ENCODE assay signal across 8 cellular contexts in genomic region chr4:186725422-186726149, GRCh38. TPM values are rescaled to one million over a fixed set of nuclear protein-coding genes. Genes with fewer than 3 reads are reported as not detected.
A peak's percentile ranks its signal among the peaks of the same experiment; 100 is the strongest.
DNase-seq lines count a peak whose midpoint lies in the region; ATAC-seq and TF ChIP-seq lines count a peak whose summit lies in the region.

No MANE protein-coding gene starts in this region.

- no peak for ATAC-seq in naive thymus-derived CD4-positive, alpha-beta T cell
- no peak for ATAC-seq in GM21786 (IDR thresholded peaks at IDR 0.05; ENCODE audit: unreplicated experiment)

- H3K4me3 ChIP-seq in HUES6 (ENCODE audit: low read depth, low read length) = peak overlapping the region; percentile 93
- peak overlapping the region; percentile 94 for H3K4me3 ChIP-seq in fibroblast of pulmonary artery (replicated peaks; ENCODE audit: low read depth, low read length)
- no peak overlapping the region for H3K4me3 ChIP-seq in naive thymus-derived CD4-positive, alpha-beta T cell (ENCODE audit: low read length)

- peak overlapping the region; percentile 95; the same call in 1 of the 2 replicates for H3K27ac ChIP-seq in HUES6 (ENCODE audit: low read depth, low read length)
- no peak overlapping the region for H3K27ac ChIP-seq in naive thymus-derived CD4-positive, alpha-beta T cell (ENCODE audit: low read depth, low read length)

- TF ChIP-seq CTCF in fibroblast of pulmonary artery (IDR thresholded peaks at IDR 0.05; ENCODE audit: low read length, missing control alignments) = peak; percentile 58

- H3K27me3 ChIP-seq in HUES6 (ENCODE audit: control insufficient read depth, insufficient read depth, low read length) = peaks cover 9% of the 10 kb centered on the region; the same call in 1 of the 2 replicates
- H3K27me3 ChIP-seq in naive thymus-derived CD4-positive, alpha-beta T cell (ENCODE audit: control insufficient read depth in 2 of 2, insufficient read depth in 2 of 2, low read length in 2 of 2) = peaks cover 0 to 4% of the 10 kb centered on the region in 2 donors

- peaks cover 23% of the 10 kb centered on the region for H3K4me1 ChIP-seq in HUES6 (ENCODE audit: control insufficient read depth, insufficient read depth, low read length)
- H3K4me1 ChIP-seq in naive thymus-derived CD4-positive, alpha-beta T cell (ENCODE audit: control insufficient read depth in 2 of 2, insufficient read depth in 2 of 2, low read length in 2 of 2) = no peaks in the 10 kb centered on the region

- H3K36me3 ChIP-seq in HUES6 (ENCODE audit: control insufficient read depth, insufficient read depth, low read length) = no peaks in the 10 kb centered on the region
- H3K36me3 ChIP-seq in naive thymus-derived CD4-positive, alpha-beta T cell (ENCODE audit: control insufficient read depth in 2 of 3, insufficient read depth in 3 of 3, low read length in 3 of 3) = no peaks in the 10 kb centered on the region

- H3K27ac Mint-ChIP-seq in T-helper 2 cell treated with Interferon-gamma antibody and Interleukin-4, amounts not matched to agents 5 μg/mL and 100 μg/mL, for 36 hours = peak overlapping the region; percentile 10
- peak overlapping the region in 1 of 9 donors; percentile 70 for H3K27ac Mint-ChIP-seq in naive thymus-derived CD4-positive, alpha-beta T cell

- intact Hi-C loops in naive thymus-derived CD4-positive, alpha-beta T cell (cut with micrococcal nuclease) = no loop called here

- POLR2A ChIA-PET in naive thymus-derived CD4-positive, alpha-beta T cell (lab: Charles Lee) = no interaction called here

- H3K27me3 Mint-ChIP-seq in T-helper 2 cell treated with Interferon-gamma antibody and Interleukin-4, amounts not matched to agents 5 μg/mL and 100 μg/mL, for 36 hours (ENCODE audit: low read depth) = peaks cover 52% of the 10 kb centered on the region
- peaks cover 41 to 71% (median 63%) of the 10 kb centered on the region in 5 donors for H3K27me3 Mint-ChIP-seq in naive thymus-derived CD4-positive, alpha-beta T cell

- H3K36me3 Mint-ChIP-seq in T-helper 2 cell treated with Interferon-gamma antibody and Interleukin-4, amounts not matched to agents 5 μg/mL and 100 μg/mL, for 36 hours (ENCODE audit: low read depth) = no peaks in the 10 kb centered on the region
- H3K36me3 Mint-ChIP-seq in naive thymus-derived CD4-positive, alpha-beta T cell = peaks cover 0 to 5% (median 0%) of the 10 kb centered on the region in 5 donors

- H3K4me3 Mint-ChIP-seq in T-helper 2 cell treated with Interferon-gamma antibody and Interleukin-4, amounts not matched to agents 5 μg/mL and 100 μg/mL, for 36 hours = peak overlapping the region; percentile 36
- peak overlapping the region in 9 of 10 donors; percentile 23 to 73 (median 50) for H3K4me3 Mint-ChIP-seq in naive thymus-derived CD4-positive, alpha-beta T cell

- DNase-seq in COLO829 (ENCODE audit: low spot score) (peak; percentile 70), fibroblast of pulmonary artery (ENCODE audit: low read depth) (peak; percentile 90), NCI-H1436 treated with DMSO at 0.1 percent for 48 hours (lab: John Stamatoyannopoulos, UW) (no peak), cortex of kidney (lab: John Stamatoyannopoulos, UW) (no peak)
- no peak for DNase-seq in T-helper 2 cell treated with Interferon-gamma antibody and Interleukin-4, amounts not matched to agents 5 μg/mL and 100 μg/mL, for 36 hours (ENCODE audit: low spot score)
- DNase-seq in naive thymus-derived CD4-positive, alpha-beta T cell = no peak

- CTCF ChIA-PET in naive thymus-derived CD4-positive, alpha-beta T cell (lab: Charles Lee) = no interaction called here

- H3K9me3 Mint-ChIP-seq in T-helper 2 cell treated with Interferon-gamma antibody and Interleukin-4, amounts not matched to agents 5 μg/mL and 100 μg/mL, for 36 hours = peaks cover 5% of the 10 kb centered on the region
- H3K9me3 Mint-ChIP-seq in naive thymus-derived CD4-positive, alpha-beta T cell = peaks cover 0 to 9% (median 2%) of the 10 kb centered on the region in 11 donors

- peak overlapping the region; percentile 92 for H3K9ac ChIP-seq in HUES6 (ENCODE audit: low read length)

- H3K4me1 Mint-ChIP-seq in T-helper 2 cell treated with Interferon-gamma antibody and Interleukin-4, amounts not matched to agents 5 μg/mL and 100 μg/mL, for 36 hours (ENCODE audit: low read depth) = no peaks in the 10 kb centered on the region
- H3K4me1 Mint-ChIP-seq in naive thymus-derived CD4-positive, alpha-beta T cell = peaks cover 3 to 30% (median 27%) of the 10 kb centered on the region in 7 donors

- H3K9me3 ChIP-seq in HUES6 (ENCODE audit: control insufficient read depth, insufficient read depth, low read depth, low read length) = no peaks in the 10 kb centered on the region
- peaks cover 0 to 1% (median 0%) of the 10 kb centered on the region in 3 experiments for H3K9me3 ChIP-seq in naive thymus-derived CD4-positive, alpha-beta T cell (ENCODE audit: control insufficient read depth in 2 of 3, low read length in 3 of 3)

RNA-seq across cellular contexts. Expression of gene FAT1, which starts 1.9 kb away (rescaled TPM):
- under 1 TPM in 1 of 5 experiments, not detected in 4; 0.05 TPM for total RNA-seq in naive thymus-derived CD4-positive, alpha-beta T cell
- polyA plus RNA-seq in naive thymus-derived CD4-positive, alpha-beta T cell = not detected

Comparison
In these comparisons a context has a peak if more than half of its experiments do, and no peak if none do; other contexts are left out.
1. DNase-seq: peak in COLO829 (single experiment) and fibroblast of pulmonary artery (single experiment); none in T-helper 2 cell treated with Interferon-gamma antibody and Interleukin-4, amounts not matched to agents 5 μg/mL and 100 μg/mL, for 36 hours (single experiment), naive thymus-derived CD4-positive, alpha-beta T cell (0 of 9), NCI-H1436 treated with DMSO at 0.1 percent for 48 hours (single experiment) and cortex of kidney (single experiment).